In genomic region chr4:76012388-76012801, GRCh38 we compare ENCODE assay signal across 1 cellular context.
TF ChIP-seq lines count a peak whose summit lies in the region.

No MANE protein-coding gene starts in this region.

TF ChIP-seq in IMR-90, 13 proteins besides CTCF, POLR2A, EP300 and RAD21 (continued from another document):
- TF ChIP-seq MAFK (IDR thresholded peaks at IDR 0.05; ENCODE audit: low read depth, low read length), result peak; percentile 51; the same call in 1 of the 2 replicates
TF ChIP-seq in IMR-90: peak in this region for 2.
